ENCODE assay signal across 1 cellular context in the genomic region with DNA sequence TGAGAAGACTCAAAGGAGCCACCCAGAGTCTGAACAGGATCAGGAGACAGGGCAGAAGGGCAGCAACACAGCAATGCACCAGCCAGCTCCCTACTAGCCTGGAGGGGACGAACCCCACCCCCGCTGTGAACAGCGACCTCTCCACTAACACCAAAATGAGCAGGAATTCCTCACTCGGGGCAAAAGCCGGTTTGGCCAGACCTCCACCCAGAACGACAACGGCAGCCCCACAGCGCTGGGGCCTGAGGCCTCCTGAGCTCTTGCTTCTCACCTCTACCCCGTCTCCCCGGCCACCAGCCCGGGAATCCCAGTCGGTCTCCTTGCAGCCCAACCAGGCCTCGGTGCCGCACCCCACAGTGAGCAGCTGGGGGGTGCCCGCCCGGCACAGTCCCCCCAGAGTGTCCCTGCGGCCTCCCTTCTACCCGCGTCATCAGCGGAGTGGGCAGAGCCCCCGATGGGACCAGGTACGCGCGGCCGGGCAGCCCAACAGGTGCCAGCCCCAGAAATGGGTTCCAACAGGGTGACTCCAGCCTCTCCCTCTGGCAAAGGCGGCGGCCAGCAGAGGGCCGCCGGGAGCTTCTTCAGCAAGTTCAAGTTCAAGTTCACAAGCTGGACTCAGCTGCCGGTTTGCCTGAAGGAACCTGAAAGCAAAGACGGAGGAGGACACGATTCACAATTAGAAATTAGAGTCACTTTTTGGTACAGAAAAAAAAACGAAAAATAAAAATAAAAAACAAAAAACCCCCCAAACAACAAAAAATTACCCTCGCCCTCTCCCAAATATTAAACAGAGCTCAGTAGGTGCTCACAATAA.
TF ChIP-seq lines count a peak whose summit lies in the region.

No MANE protein-coding gene starts in this region.

TF ChIP-seq in K562, 482 proteins besides CTCF, POLR2A, EP300 and RAD21 (continued from another document):
- TF ChIP-seq RBM39 (optimal IDR thresholded peaks at IDR 0.05; ENCODE audit: low read depth, low read length) (no peak), JUND (IDR thresholded peaks at IDR 0.05; ENCODE audit: borderline replicate concordance, low read depth, low read length) (no peak), JUND (tag; IDR thresholded peaks at IDR 0.05; ENCODE audit: borderline replicate concordance, low read depth, low read length) (no peak), TCF7 (IDR thresholded peaks at IDR 0.05; ENCODE audit: borderline replicate concordance) (no peak), HNRNPK (IDR thresholded peaks at IDR 0.05; ENCODE audit: low read depth, low read length, poor library complexity, severe bottlenecking) (no peak), BACH1 (tag; IDR thresholded peaks at IDR 0.05) (no peak), ILF3 (IDR thresholded peaks at IDR 0.05; ENCODE audit: borderline replicate concordance) (no peak), ZNF197 (CRISPR knock-in tag; IDR thresholded peaks at IDR 0.05; ENCODE audit: low read depth) (no peak)
- TF ChIP-seq, protein P1, sequence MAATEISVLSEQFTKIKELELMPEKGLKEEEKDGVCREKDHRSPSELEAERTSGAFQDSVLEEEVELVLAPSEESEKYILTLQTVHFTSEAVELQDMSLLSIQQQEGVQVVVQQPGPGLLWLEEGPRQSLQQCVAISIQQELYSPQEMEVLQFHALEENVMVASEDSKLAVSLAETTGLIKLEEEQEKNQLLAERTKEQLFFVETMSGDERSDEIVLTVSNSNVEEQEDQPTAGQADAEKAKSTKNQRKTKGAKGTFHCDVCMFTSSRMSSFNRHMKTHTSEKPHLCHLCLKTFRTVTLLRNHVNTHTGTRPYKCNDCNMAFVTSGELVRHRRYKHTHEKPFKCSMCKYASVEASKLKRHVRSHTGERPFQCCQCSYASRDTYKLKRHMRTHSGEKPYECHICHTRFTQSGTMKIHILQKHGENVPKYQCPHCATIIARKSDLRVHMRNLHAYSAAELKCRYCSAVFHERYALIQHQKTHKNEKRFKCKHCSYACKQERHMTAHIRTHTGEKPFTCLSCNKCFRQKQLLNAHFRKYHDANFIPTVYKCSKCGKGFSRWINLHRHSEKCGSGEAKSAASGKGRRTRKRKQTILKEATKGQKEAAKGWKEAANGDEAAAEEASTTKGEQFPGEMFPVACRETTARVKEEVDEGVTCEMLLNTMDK (IDR thresholded peaks at IDR 0.05; ENCODE audit: borderline replicate concordance, insufficient read depth, low read depth, low read length, poor library complexity, severe bottlenecking) = no peak
- TF ChIP-seq, protein P2, sequence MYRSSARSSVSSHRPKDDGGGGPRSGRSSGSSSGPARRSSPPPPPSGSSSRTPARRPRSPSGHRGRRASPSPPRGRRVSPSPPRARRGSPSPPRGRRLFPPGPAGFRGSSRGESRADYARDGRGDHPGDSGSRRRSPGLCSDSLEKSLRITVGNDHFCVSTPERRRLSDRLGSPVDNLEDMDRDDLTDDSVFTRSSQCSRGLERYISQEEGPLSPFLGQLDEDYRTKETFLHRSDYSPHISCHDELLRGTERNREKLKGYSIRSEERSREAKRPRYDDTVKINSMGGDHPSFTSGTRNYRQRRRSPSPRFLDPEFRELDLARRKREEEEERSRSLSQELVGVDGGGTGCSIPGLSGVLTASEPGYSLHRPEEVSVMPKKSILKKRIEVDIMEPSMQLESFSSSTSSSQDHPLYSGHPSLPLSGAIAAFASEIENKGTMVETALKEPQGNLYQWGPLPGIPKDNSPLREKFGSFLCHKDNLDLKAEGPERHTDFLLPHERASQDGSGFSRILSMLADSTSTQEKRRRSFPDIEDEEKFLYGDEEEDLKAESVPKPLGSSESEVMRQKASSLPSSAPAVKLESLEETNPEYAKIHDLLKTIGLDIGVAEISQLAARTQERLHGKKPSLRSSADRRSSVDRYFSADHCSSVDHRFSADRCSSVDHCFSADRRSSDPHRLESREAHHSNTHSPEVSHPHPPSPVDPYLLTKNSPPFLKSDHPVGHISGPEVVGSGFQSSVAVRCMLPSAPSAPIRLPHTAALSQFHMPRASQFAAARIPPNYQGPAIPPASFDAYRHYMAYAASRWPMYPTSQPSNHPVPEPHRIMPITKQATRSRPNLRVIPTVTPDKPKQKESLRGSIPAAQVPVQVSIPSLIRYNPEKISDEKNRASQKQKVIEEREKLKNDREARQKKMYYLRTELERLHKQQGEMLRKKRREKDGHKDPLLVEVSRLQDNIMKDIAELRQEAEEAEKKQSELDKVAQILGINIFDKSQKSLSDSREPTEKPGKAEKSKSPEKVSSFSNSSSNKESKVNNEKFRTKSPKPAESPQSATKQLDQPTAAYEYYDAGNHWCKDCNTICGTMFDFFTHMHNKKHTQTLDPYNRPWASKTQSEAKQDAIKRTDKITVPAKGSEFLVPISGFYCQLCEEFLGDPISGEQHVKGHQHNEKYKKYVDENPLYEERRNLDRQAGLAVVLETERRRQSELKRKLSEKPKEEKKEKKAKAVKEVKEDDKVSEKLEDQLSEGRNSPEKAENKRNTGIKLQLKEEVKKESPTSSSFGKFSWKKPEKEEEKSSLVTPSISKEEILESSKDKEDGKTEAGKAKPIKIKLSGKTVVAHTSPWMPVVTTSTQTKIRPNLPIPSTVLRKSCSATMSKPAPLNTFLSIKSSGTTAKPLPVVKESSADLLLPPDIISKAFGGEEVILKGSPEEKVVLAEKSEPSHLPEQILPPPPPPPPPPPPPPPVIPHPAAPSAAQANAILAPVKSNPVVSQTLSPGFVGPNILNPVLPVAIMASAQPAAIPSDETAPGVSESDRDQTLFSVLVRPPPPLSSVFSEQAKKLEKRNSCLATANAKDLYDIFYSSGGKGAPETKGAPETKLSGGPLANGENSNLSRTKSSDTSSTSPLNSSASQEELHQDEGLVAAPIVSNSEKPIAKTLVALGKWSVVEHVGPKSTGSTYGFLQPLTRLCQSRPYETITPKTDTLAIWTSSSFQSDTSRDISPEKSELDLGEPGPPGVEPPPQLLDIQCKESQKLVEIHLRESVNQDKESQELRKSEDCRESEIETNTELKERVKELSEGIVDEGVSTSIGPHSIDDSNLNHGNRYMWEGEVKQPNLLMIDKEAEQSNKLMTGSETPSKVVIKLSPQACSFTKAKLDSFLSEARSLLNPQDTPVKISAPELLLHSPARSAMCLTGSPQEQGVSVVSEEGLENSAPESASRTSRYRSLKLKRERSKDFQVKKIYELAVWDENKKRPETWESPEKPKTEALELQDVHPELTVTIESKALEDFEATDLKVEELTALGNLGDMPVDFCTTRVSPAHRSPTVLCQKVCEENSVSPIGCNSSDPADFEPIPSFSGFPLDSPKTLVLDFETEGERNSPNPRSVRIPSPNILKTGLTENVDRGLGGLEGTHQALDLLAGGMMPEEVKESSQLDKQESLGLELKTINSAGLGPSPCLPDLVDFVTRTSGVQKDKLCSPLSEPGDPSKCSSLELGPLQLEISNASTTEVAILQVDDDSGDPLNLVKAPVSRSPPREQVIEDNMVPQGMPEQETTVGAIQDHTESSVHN (IDR thresholded peaks at IDR 0.05; ENCODE audit: borderline replicate concordance in 1 of 2, low read depth in 1 of 2) = no peak
- TF ChIP-seq, protein P3, sequence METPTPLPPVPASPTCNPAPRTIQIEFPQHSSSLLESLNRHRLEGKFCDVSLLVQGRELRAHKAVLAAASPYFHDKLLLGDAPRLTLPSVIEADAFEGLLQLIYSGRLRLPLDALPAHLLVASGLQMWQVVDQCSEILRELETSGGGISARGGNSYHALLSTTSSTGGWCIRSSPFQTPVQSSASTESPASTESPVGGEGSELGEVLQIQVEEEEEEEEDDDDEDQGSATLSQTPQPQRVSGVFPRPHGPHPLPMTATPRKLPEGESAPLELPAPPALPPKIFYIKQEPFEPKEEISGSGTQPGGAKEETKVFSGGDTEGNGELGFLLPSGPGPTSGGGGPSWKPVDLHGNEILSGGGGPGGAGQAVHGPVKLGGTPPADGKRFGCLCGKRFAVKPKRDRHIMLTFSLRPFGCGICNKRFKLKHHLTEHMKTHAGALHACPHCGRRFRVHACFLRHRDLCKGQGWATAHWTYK (CRISPR knock-in tag; IDR thresholded peaks at IDR 0.05) = no peak
- TF ChIP-seq, protein P4, sequence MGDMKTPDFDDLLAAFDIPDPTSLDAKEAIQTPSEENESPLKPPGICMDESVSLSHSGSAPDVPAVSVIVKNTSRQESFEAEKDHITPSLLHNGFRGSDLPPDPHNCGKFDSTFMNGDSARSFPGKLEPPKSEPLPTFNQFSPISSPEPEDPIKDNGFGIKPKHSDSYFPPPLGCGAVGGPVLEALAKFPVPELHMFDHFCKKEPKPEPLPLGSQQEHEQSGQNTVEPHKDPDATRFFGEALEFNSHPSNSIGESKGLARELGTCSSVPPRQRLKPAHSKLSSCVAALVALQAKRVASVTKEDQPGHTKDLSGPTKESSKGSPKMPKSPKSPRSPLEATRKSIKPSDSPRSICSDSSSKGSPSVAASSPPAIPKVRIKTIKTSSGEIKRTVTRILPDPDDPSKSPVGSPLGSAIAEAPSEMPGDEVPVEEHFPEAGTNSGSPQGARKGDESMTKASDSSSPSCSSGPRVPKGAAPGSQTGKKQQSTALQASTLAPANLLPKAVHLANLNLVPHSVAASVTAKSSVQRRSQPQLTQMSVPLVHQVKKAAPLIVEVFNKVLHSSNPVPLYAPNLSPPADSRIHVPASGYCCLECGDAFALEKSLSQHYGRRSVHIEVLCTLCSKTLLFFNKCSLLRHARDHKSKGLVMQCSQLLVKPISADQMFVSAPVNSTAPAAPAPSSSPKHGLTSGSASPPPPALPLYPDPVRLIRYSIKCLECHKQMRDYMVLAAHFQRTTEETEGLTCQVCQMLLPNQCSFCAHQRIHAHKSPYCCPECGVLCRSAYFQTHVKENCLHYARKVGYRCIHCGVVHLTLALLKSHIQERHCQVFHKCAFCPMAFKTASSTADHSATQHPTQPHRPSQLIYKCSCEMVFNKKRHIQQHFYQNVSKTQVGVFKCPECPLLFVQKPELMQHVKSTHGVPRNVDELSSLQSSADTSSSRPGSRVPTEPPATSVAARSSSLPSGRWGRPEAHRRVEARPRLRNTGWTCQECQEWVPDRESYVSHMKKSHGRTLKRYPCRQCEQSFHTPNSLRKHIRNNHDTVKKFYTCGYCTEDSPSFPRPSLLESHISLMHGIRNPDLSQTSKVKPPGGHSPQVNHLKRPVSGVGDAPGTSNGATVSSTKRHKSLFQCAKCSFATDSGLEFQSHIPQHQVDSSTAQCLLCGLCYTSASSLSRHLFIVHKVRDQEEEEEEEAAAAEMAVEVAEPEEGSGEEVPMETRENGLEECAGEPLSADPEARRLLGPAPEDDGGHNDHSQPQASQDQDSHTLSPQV (IDR thresholded peaks at IDR 0.05) = no peak
TF ChIP-seq in K562: peak in this region for 0.
